1 cellular context compared by ENCODE assay signal in the genomic region with DNA sequence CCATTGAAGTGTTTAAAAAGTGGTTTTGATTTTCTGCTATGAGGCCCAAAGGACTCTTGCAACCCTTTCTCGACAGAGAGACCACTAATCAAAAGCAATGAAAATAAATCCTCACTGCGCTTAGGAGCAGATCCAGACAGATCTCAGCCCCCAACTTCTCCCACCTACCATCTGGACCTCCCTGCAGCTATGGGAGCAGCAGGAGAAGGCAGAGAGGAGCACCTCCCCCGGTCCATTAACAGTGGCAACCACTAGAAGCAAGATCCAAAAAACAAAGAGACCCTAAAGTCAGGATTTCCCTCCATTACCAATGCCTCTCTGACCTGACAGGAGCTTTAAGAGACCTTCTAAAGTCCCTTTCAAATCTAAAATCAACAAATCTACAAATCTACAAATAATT.
TF ChIP-seq lines count a peak whose summit lies in the region.

No MANE protein-coding gene starts in this region.

TF ChIP-seq in GM23338, 12 proteins besides CTCF, POLR2A, EP300 and RAD21 (continued from another document):
- TF ChIP-seq JUNB (IDR thresholded peaks at IDR 0.05; ENCODE audit: unreplicated experiment), result no peak
